Comparison of ENCODE assay signal across 30 cellular contexts in genomic region chr5:160395111-160395510, GRCh38. TPM values are rescaled to one million over a fixed set of nuclear protein-coding genes. Genes with fewer than 3 reads are reported as not detected.
"Had no signal": no experiment of that assay in that cellular context is flagged by ENCODE, and none has a peak within 500 bp of the region (broad histone marks: within the 10 kb centered on the region; RNA-seq: fewer than 3 reads in every experiment).

No MANE protein-coding gene starts in this region.

- DNase-seq: activated B cell treated with CpG ODN at 0.5 μM for 24 hours; activated CD4-positive, alpha-beta T cell treated with anti-CD3 and anti-CD28 coated beads for 48 hours; activated CD4-positive, alpha-beta T cell treated with anti-CD3 and anti-CD28 coated beads, Interleukin-2, amount 50 U/mL, for 1 hour; activated CD4-positive, alpha-beta T cell treated with anti-CD3 and anti-CD28 coated beads, Interleukin-2, amount 50 U/mL, for 48 hours; activated CD8-positive, alpha-beta memory T cell treated with anti-CD3 and anti-CD28 coated beads, Interleukin-2, amount 10 ng/mL, durations not matched to agents 7 days and 5 days; activated CD8-positive, alpha-beta memory T cell treated with anti-CD3 and anti-CD28 coated beads, Interleukin-2, amount 50 U/mL, for 4 hours; activated CD8-positive, alpha-beta T cell treated with anti-CD3 and anti-CD28 coated beads, Interleukin-2, amount 10 ng/mL, durations not matched to agents 7 days and 5 days; activated effector memory CD4-positive, alpha-beta T cell treated with anti-CD3 and anti-CD28 coated beads, Interleukin-2, amount 50 U/mL, for 16 hours; activated naive CD4-positive, alpha-beta T cell treated with anti-CD3 and anti-CD28 coated beads for 36 hours; activated naive CD8-positive, alpha-beta T cell treated with anti-CD3 and anti-CD28 coated beads for 36 hours; activated naive CD8-positive, alpha-beta T cell treated with anti-CD3 and anti-CD28 coated beads, Interleukin-2, amount 50 U/mL, for 24 hours; activated T-cell treated with anti-CD3 and anti-CD28 coated beads, Interleukin-2, amount 50 U/mL, for 1 hour; activated T-cell treated with anti-CD3 and anti-CD28 coated beads, Interleukin-2, amount 50 U/mL, for 48 hours; adrenal gland; amygdala; aorta; body of pancreas; colonic mucosa; dorsolateral prefrontal cortex; effector memory CD4-positive, alpha-beta T cell; endodermal cell; foreskin fibroblast; heart left ventricle; T-helper 1 cell; T-helper 17 cell; T1000; WERI-Rb-1 had no signal

RNA-seq across cellular contexts. Expression of gene FAM200C, which starts 4.7 kb away (rescaled TPM):
- total RNA-seq: T-helper 17 cell had no signal

RNA-seq across cellular contexts. Expression of gene C1QTNF2, which starts 24.7 kb away (rescaled TPM):
- total RNA-seq: activated B cell treated with CpG ODN at 0.5 μM for 24 hours; activated CD8-positive, alpha-beta memory T cell treated with anti-CD3 and anti-CD28 coated beads for 36 hours; activated CD8-positive, alpha-beta memory T cell treated with anti-CD3 and anti-CD28 coated beads, Interleukin-2, amount 10 ng/mL, durations not matched to agents 7 days and 5 days; activated CD8-positive, alpha-beta T cell treated with anti-CD3 and anti-CD28 coated beads, Interleukin-2, amount 10 ng/mL, durations not matched to agents 7 days and 5 days; activated naive CD4-positive, alpha-beta T cell treated with anti-CD3 and anti-CD28 coated beads for 36 hours; activated naive CD8-positive, alpha-beta T cell treated with anti-CD3 and anti-CD28 coated beads for 36 hours; activated T-helper 1 cell treated with anti-CD3 and anti-CD28 coated beads, Interleukin-12 subunit alpha, Interleukin-12 subunit beta, Interleukin-2, Interleukin-4 antibody, amounts not matched to agents 30 ng/mL and 10 ng/mL and 1 ng/mL, durations not matched to agents 14 hours and 24 hours and 36 hours; activated T-helper 2 cell treated with anti-CD3 and anti-CD28 coated beads, Interferon-gamma antibody, Interleukin-2, Interleukin-4, amounts not matched to agents 10 μg/mL and 5 μg/mL and 100 μg/mL, durations not matched to agents 14 hours and 24 hours and 36 hours; endodermal cell; T-helper 17 cell had no signal
